Comparison of ENCODE assay signal across 11 cellular contexts in the genomic region with DNA sequence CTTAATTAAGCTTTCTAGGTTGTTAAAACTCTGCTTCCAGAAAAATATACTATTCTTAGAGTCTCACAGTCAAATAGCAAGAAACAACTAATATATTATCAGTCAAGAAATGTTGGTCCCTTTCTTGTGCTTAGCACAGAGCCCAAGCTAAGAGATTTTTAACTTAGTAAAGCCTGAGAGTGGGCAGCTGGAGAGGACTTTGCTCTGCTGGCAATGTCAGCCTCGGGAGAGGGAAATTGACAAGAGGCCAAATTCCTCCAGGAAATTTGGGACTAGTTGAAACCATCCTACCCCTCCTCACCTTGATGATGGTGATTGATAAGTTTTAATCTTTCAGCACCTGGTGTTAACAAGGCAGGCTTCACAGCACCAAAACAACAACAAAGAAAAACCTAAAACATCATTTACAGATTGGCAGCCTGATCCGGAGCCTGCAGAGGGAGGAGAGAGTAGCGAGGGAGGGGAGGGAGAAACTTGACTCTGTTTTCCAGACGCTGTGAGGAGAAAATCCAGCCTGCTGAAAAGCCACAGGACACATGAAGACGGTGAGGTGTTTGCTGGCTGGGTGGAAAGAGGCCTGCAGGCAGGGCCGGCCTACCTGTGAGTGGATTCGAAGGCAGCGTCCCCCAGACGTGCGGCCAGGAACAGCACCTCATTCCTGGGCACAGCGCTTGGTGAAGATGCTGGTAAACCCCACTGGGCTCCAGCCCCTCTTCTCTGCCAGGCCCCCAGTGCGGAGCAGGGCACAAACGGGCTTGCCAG.
DNase-seq lines count a peak whose midpoint lies in the region; ATAC-seq, FAIRE-seq and TF ChIP-seq lines count a peak whose summit lies in the region.
"Had no signal": no experiment of that assay in that cellular context is flagged by ENCODE, and none has a peak within 500 bp of the region (broad histone marks: within the 10 kb centered on the region; RNA-seq: fewer than 3 reads in every experiment).

No MANE protein-coding gene starts in this region.

- TF ChIP-seq EP300 in H1 (IDR thresholded peaks at IDR 0.05; ENCODE audit: borderline replicate concordance in 1 of 2, low read depth in 2 of 2, low read length in 2 of 2) = no peak
- no peak for TF ChIP-seq EP300 in HepG2 (IDR thresholded peaks at IDR 0.05; ENCODE audit: low read depth in 2 of 2, low read length in 2 of 2)
- no peak for TF ChIP-seq EP300 in HepG2 (CRISPR knock-in tag; IDR thresholded peaks at IDR 0.05; ENCODE audit: borderline replicate concordance)
- TF ChIP-seq EP300 in stomach (IDR thresholded peaks at IDR 0.05) = no peak

- H3K56ac ChIP-seq in H1 (replicated peaks; ENCODE audit: insufficient read length, low read depth, low read length) = no peak overlapping the region

- H4K5ac ChIP-seq in H1 (ENCODE audit: insufficient read length, low read depth, low read length) = no peak overlapping the region

- TF ChIP-seq CTCF in H1 (IDR thresholded peaks at IDR 0.05; ENCODE audit: control extremely low read depth in 1 of 3, insufficient read depth in 1 of 3, low read depth in 1 of 3, low read length in 3 of 3) (no peak), HepG2 (CRISPR knock-in tag; IDR thresholded peaks at IDR 0.05) (no peak), stomach (IDR thresholded peaks at IDR 0.05) (no peak)

- no peak overlapping the region for H3K4me2 ChIP-seq in H1 (ENCODE audit: insufficient read depth in 1 of 2, low read depth in 2 of 2, low read length in 2 of 2)
- peak overlapping the region; percentile 55 for H3K4me2 ChIP-seq in HepG2 (ENCODE audit: low read depth, low read length)

- H3K9me3 ChIP-seq in H1 (ENCODE audit: insufficient read depth in 2 of 2, low read depth in 1 of 2, low read length in 1 of 2) (no peaks in the 10 kb centered on the region), HepG2 (ENCODE audit: low read length) (no peaks in the 10 kb centered on the region), stomach smooth muscle (ENCODE audit: control insufficient read depth in 2 of 2, low read length in 2 of 2) (no peaks in the 10 kb centered on the region), stomach (no peaks in the 10 kb centered on the region)

- H3K4me1 ChIP-seq in H1 (replicated peaks in 1 of 4; ENCODE audit: control insufficient read depth in 3 of 4, insufficient read depth in 4 of 4, low read length in 3 of 4) = peaks cover 0 to 3% (median 0%) of the 10 kb centered on the region in 4 experiments; a peak in 2 of 7 replicates
- peaks cover 57% of the 10 kb centered on the region for H3K4me1 ChIP-seq in HepG2 (ENCODE audit: insufficient read depth, low read length)
- peaks cover 10% of the 10 kb centered on the region for H3K4me1 ChIP-seq in stomach smooth muscle (ENCODE audit: control insufficient read depth, insufficient read depth, low read length)
- H3K4me1 ChIP-seq in stomach = peaks cover 0 to 16% (median 4%) of the 10 kb centered on the region in 4 donors

- no peak overlapping the region for H2BK5ac ChIP-seq in H1 (ENCODE audit: low read depth, low read length)

- TF ChIP-seq POLR2A in H1 (IDR thresholded peaks at IDR 0.05; ENCODE audit: control extremely low read depth in 1 of 2, low read depth in 2 of 2, low read length in 2 of 2) = no peak
- no peak for TF ChIP-seq POLR2A in HepG2 (IDR thresholded peaks at IDR 0.05; ENCODE audit: insufficient read depth in 1 of 2, low read depth in 2 of 2, low read length in 2 of 2)
- TF ChIP-seq POLR2A in stomach (IDR thresholded peaks at IDR 0.05) = no peak

- no peak for FAIRE-seq in H1 (lab: Jason Lieb, UNC)
- FAIRE-seq in HepG2 (lab: Jason Lieb, UNC) = peak; percentile 77
- FAIRE-seq: H54 had no signal

- intact Hi-C loops in HepG2 (cut with micrococcal nuclease; ENCODE audit: unreplicated experiment) (loop anchor here (10.0 kb wide), 1 partner anchor 103 kb away; no protein-coding TSS in a partner anchor), stomach (cut with DNase I; ENCODE audit: low total_unique reads) (no loop called here)

- no peak overlapping the region for H3K23ac ChIP-seq in H1 (ENCODE audit: insufficient read length)

- TF ChIP-seq RAD21 in H1 (IDR thresholded peaks at IDR 0.05 in 1 of 2, conservative IDR thresholded peaks at IDR 0.05 in 1 of 2; ENCODE audit: low read depth in 2 of 2, low read length in 2 of 2) (no peak), HepG2 (CRISPR knock-in tag; IDR thresholded peaks at IDR 0.05) (no peak)

- H4K20me1 ChIP-seq in H1 (replicated peaks in 1 of 2; ENCODE audit: control insufficient read depth in 1 of 2, insufficient read depth in 2 of 2, low read length in 2 of 2) = no peaks in the 10 kb centered on the region
- no peaks in the 10 kb centered on the region for H4K20me1 ChIP-seq in HepG2 (ENCODE audit: insufficient read depth, low read length)

- H3K79me1 ChIP-seq in H1 (ENCODE audit: low read depth, low read length) = no peaks in the 10 kb centered on the region

- 79% methylated on average over 13 of the region's 13 CpGs; no CpG with 5 or more reads in 1 of the 2 experiments for WGBS in H1 (ENCODE audit: extremely low coverage in 1 of 2, insufficient coverage in 1 of 2, insufficient read length in 1 of 2, insufficient replicate concordance in 2 of 2, low coverage in 1 of 2, low lambda C conversion rate in 2 of 2, missing lambda C conversion rate in 1 of 2), 2 experiments
- WGBS in HepG2 (ENCODE audit: low lambda C conversion rate) = 43% methylated on average over 8 of the region's 13 CpGs
- 66 to 70% (median 68%) methylated on average over 13 of the region's 13 CpGs for WGBS in stomach, 5 donors

- no peak overlapping the region for H4K91ac ChIP-seq in H1 (replicated peaks; ENCODE audit: insufficient read length, low read length)

- H3K4me3 ChIP-seq in H1 (ENCODE audit: extremely low read depth in 1 of 4, insufficient read depth in 2 of 4, low read depth in 3 of 4, low read length in 4 of 4) = no peak overlapping the region
- peak overlapping the region in 1 of 3 experiments; percentile 26; a peak in 1 of 6 replicates for H3K4me3 ChIP-seq in HepG2 (replicated peaks in 1 of 3; ENCODE audit: insufficient read depth in 1 of 3, low read depth in 2 of 3, low read length in 3 of 3)
- peak overlapping the region; percentile 8 to 20 for H3K4me3 ChIP-seq in stomach smooth muscle (ENCODE audit: low read length in 2 of 2)
- H3K4me3 ChIP-seq in stomach = no peak overlapping the region

- H3K79me2 ChIP-seq in H1 (ENCODE audit: control insufficient read depth in 1 of 2, insufficient read depth in 2 of 2, low read length in 2 of 2) (no peaks in the 10 kb centered on the region), HepG2 (ENCODE audit: insufficient read depth, low read length) (no peaks in the 10 kb centered on the region)

- no peak overlapping the region for H3K4ac ChIP-seq in H1 (replicated peaks; ENCODE audit: insufficient read length, low read depth, low read length)

- H2BK20ac ChIP-seq in H1 (ENCODE audit: low read length) = no peak overlapping the region

- no peak overlapping the region for H2BK120ac ChIP-seq in H1 (replicated peaks; ENCODE audit: low read depth, low read length)

- no TSS peak for BruUV-seq in HepG2 (replicated peaks; lab: Mats Ljungman, UMichigan)

- H3K23me2 ChIP-seq in H1 (ENCODE audit: low read depth, low read length) = no peaks in the 10 kb centered on the region

- in situ Hi-C loops in HepG2 (cut with HindIII; ENCODE audit: extremely low pct_ligation_motif_present, low pct_unique_long_range_greater_than_20kb) = loop anchor here (25.0 kb wide), 1 partner anchor 310 kb away; no protein-coding TSS in a partner anchor

- H2BK12ac ChIP-seq in H1 (ENCODE audit: low read depth, low read length) = no peak overlapping the region

- H3K18ac ChIP-seq in H1 (ENCODE audit: extremely low read depth, low read length) = peak overlapping the region; percentile 32; the same call in 1 of the 2 replicates

- POLR2A ChIA-PET in H1 (lab: Charles Lee; ENCODE audit: partially characterized antibody) = no interaction called here
- POLR2A ChIA-PET in HepG2 (lab: Yijun Ruan, JAX) = interaction anchor here (1.6 kb wide), 1 partner anchor 16 kb away, joined by 3 read pairs; no protein-coding TSS in a partner anchor

- H3K36me3 ChIP-seq in H1 (ENCODE audit: control insufficient read depth in 2 of 4, insufficient read depth in 4 of 4, low read length in 3 of 4) (no peaks in the 10 kb centered on the region), HepG2 (replicated peaks in 1 of 2; ENCODE audit: control insufficient read depth in 1 of 2, insufficient read depth in 2 of 2, low read length in 2 of 2) (no peaks in the 10 kb centered on the region), stomach smooth muscle (ENCODE audit: control insufficient read depth in 2 of 2, insufficient read depth in 2 of 2, low read length in 2 of 2) (no peaks in the 10 kb centered on the region), stomach (no peaks in the 10 kb centered on the region)

- H2BK15ac ChIP-seq in H1 (ENCODE audit: low read length) = no peak overlapping the region

- no peak overlapping the region for H3K14ac ChIP-seq in H1 (ENCODE audit: insufficient read length)

- H2AK5ac ChIP-seq in H1 (ENCODE audit: low read depth, low read length) = no peak overlapping the region

- peak; percentile 81 for ATAC-seq in SK-N-SH treated with all-trans-retinoic acid at 6 μM for 48 hours
- ATAC-seq in HepG2 = peak; percentile 62
- ATAC-seq in HG03354 (IDR thresholded peaks at IDR 0.05; ENCODE audit: poor library complexity, severe bottlenecking, unreplicated experiment) = no peak
- ATAC-seq: stimulated activated naive B cell treated with anti-CD40 and anti-IgM and Interleukin-4, amounts not matched to agents 10 μg/mL and 1 μg/mL and 100 μg/mL, for 72 hours had no signal

- H3K9ac ChIP-seq in H1 (replicated peaks in 1 of 4; ENCODE audit: extremely low read depth in 1 of 4, low read depth in 3 of 4, low read length in 3 of 4) (no peak overlapping the region), HepG2 (ENCODE audit: insufficient read depth, low read depth, low read length) (no peak overlapping the region), stomach smooth muscle (ENCODE audit: low read length in 2 of 2) (peak overlapping the region; percentile 23 to 36)

- CTCF ChIA-PET in H1 (lab: Charles Lee; ENCODE audit: partially characterized antibody) (interaction anchor here (0.9 to 1.4 kb wide), 3 partner anchors 11 to 161 kb away, joined by 3 to 7 read pairs (median 3); no protein-coding TSS in a partner anchor), HepG2 (lab: Yijun Ruan, JAX; ENCODE audit: low intra/inter-chr PET ratio, low total read pairs) (no interaction called here)

- H2AFZ ChIP-seq in H1 (ENCODE audit: low read length) (peak overlapping the region; percentile 83), HepG2 (ENCODE audit: low read length) (peak overlapping the region; percentile 32)

- H3K27ac ChIP-seq in H1 (ENCODE audit: low read depth, low read length) = no peak overlapping the region
- H3K27ac ChIP-seq in HepG2 (ENCODE audit: extremely low read length, insufficient read depth, low read length) = no peak overlapping the region
- H3K27ac ChIP-seq in stomach smooth muscle (ENCODE audit: low read length) = peak overlapping the region; percentile 71
- peak overlapping the region in 1 of 5 donors; percentile 29 for H3K27ac ChIP-seq in stomach

- H3K27me3 ChIP-seq in H1 (replicated peaks in 1 of 4; ENCODE audit: control insufficient read depth in 3 of 4, extremely low read depth in 1 of 4, insufficient read depth in 3 of 4, low read length in 3 of 4) (no peaks in the 10 kb centered on the region), HepG2 (ENCODE audit: control insufficient read depth in 1 of 2, insufficient read depth in 2 of 2, low read length in 2 of 2) (no peaks in the 10 kb centered on the region), stomach smooth muscle (ENCODE audit: control insufficient read depth in 1 of 2, insufficient read depth in 2 of 2, low read length in 2 of 2) (no peaks in the 10 kb centered on the region), stomach (peaks cover 0 to 3% (median 0%) of the 10 kb centered on the region in 3 donors)

- no peak for DNase-seq in H1 (ENCODE audit: low read depth in 1 of 2, low spot score in 2 of 2)
- no peak for DNase-seq in HepG2 (ENCODE audit: low spot score)
- DNase-seq in stomach = no peak
- no peak for DNase-seq in NOMO-1 treated with dmso at 0.1 percent for 144 hours (lab: John Stamatoyannopoulos, UW; ENCODE audit: unreplicated experiment)
- DNase-seq: activated B cell treated with CpG ODN at 0.5 μM for 24 hours; cortex of kidney; stimulated activated naive B cell treated with anti-CD40 and anti-IgM and Interleukin-4, amounts not matched to agents 10 μg/mL and 1 μg/mL and 100 μg/mL, for 72 hours had no signal

- no peak overlapping the region; the same call in 1 of the 2 replicates for H4K8ac ChIP-seq in H1 (ENCODE audit: extremely low read depth, insufficient read depth, low read length)

Comparison
In these comparisons a context has a peak if more than half of its experiments do, and no peak if none do; other contexts are left out.
1. H3K4me3 ChIP-seq: peak in stomach smooth muscle (2 of 2); none in H1 (0 of 4) and stomach (0 of 4).
2. H3K9ac ChIP-seq: peak in stomach smooth muscle (2 of 2); none in H1 (0 of 4) and HepG2 (single experiment).